ENCODE assay signal across 1 cellular context in genomic region chr5:55994998-55995914, GRCh38.
A peak's percentile ranks its signal among the peaks of the same experiment; 100 is the strongest.
TF ChIP-seq lines count a peak whose summit lies in the region.

No MANE protein-coding gene starts in this region.

TF ChIP-seq in HepG2, 621 proteins besides CTCF, POLR2A, EP300 and RAD21 (continued from another document and continues in another):
- TF ChIP-seq HNF4G (IDR thresholded peaks at IDR 0.05; ENCODE audit: borderline replicate concordance, low read depth, low read length) (no peak; the same call in 1 of the 2 replicates), HNF4G (CRISPR knock-in tag; IDR thresholded peaks at IDR 0.05; ENCODE audit: borderline replicate concordance, low read depth) (no peak; the same call in 1 of the 2 replicates), IKZF4 (CRISPR knock-in tag; IDR thresholded peaks at IDR 0.05; ENCODE audit: borderline replicate concordance, low read depth, not compliant biosample characterization) (no peak), KAT8 (CRISPR knock-in tag; IDR thresholded peaks at IDR 0.05) (0 out of 2 replicates have a peak, but pooled peaks have one; percentile 50), ZNF33A (CRISPR knock-in tag; IDR thresholded peaks at IDR 0.05; ENCODE audit: borderline replicate concordance) (no peak), MXD3 (CRISPR knock-in tag; IDR thresholded peaks at IDR 0.05) (peak; percentile 22; the same call in 1 of the 2 replicates), ZNF749 (CRISPR knock-in tag; IDR thresholded peaks at IDR 0.05; ENCODE audit: borderline replicate concordance) (no peak), ADNP (CRISPR knock-in tag; IDR thresholded peaks at IDR 0.05) (no peak), SNAPC2 (CRISPR knock-in tag; IDR thresholded peaks at IDR 0.05) (peak; percentile 11; the same call in 1 of the 2 replicates), TMF1 (CRISPR knock-in tag; IDR thresholded peaks at IDR 0.05; ENCODE audit: low read depth) (no peak), MAF1 (CRISPR knock-in tag; IDR thresholded peaks at IDR 0.05; ENCODE audit: borderline replicate concordance) (no peak), NRL (CRISPR knock-in tag; IDR thresholded peaks at IDR 0.05; ENCODE audit: borderline replicate concordance) (peak; percentile 79; the same call in 1 of the 2 replicates), ZNF674 (CRISPR knock-in tag; IDR thresholded peaks at IDR 0.05; ENCODE audit: low read depth) (no peak), NR2F1 (CRISPR knock-in tag; IDR thresholded peaks at IDR 0.05) (peak; percentile 45 to 73; a peak in 2 of 4 replicates), FOXO4 (CRISPR knock-in tag; conservative IDR thresholded peaks at IDR 0.05) (no peak), RFX1 (IDR thresholded peaks at IDR 0.05) (no peak), HIVEP1 (CRISPR knock-in tag; IDR thresholded peaks at IDR 0.05) (peak; percentile 95), E2F2 (CRISPR knock-in tag; IDR thresholded peaks at IDR 0.05; ENCODE audit: borderline replicate concordance) (no peak), ZNF230 (CRISPR knock-in tag; IDR thresholded peaks at IDR 0.05) (peak; percentile 67; the same call in 1 of the 2 replicates), ZNF136 (CRISPR knock-in tag; IDR thresholded peaks at IDR 0.05; ENCODE audit: low read depth) (no peak), ZNF777 (CRISPR knock-in tag; IDR thresholded peaks at IDR 0.05) (no peak), MTA1 (CRISPR knock-in tag; IDR thresholded peaks at IDR 0.05; ENCODE audit: borderline replicate concordance) (peak; percentile 93), ZNF589 (CRISPR knock-in tag; conservative IDR thresholded peaks at IDR 0.05) (peak; percentile 46; the same call in 1 of the 2 replicates), HCFC1 (IDR thresholded peaks at IDR 0.05; ENCODE audit: low read depth, low read length) (no peak), SKIL (CRISPR knock-in tag; IDR thresholded peaks at IDR 0.05; ENCODE audit: borderline replicate concordance) (peak; percentile 85), ZNF878 (CRISPR knock-in tag; IDR thresholded peaks at IDR 0.05) (peak; percentile 67; the same call in 1 of the 2 replicates), PBX3 (CRISPR knock-in tag; IDR thresholded peaks at IDR 0.05; ENCODE audit: borderline replicate concordance) (no peak), RARA (CRISPR knock-in tag; IDR thresholded peaks at IDR 0.05) (peak; percentile 94), MXI1 (IDR thresholded peaks at IDR 0.05; ENCODE audit: borderline replicate concordance, low read depth, low read length) (no peak), ZNF746 (CRISPR knock-in tag; IDR thresholded peaks at IDR 0.05) (peak; percentile 79; the same call in 1 of the 2 replicates), GATAD1 (CRISPR knock-in tag; IDR thresholded peaks at IDR 0.05) (no peak; the same call in 1 of the 2 replicates), THAP11 (CRISPR knock-in tag; IDR thresholded peaks at IDR 0.05) (peak; percentile 64), SCMH1 (CRISPR knock-in tag; IDR thresholded peaks at IDR 0.05; ENCODE audit: borderline replicate concordance) (no peak), SALL1 (CRISPR knock-in tag; IDR thresholded peaks at IDR 0.05) (peak; percentile 63), SRF (IDR thresholded peaks at IDR 0.05; ENCODE audit: low read depth, low read length) (no peak), ZSCAN25 (CRISPR knock-in tag; IDR thresholded peaks at IDR 0.05) (peak; percentile 40; the same call in 1 of the 2 replicates), ARID4A (CRISPR knock-in tag; IDR thresholded peaks at IDR 0.05; ENCODE audit: borderline replicate concordance) (peak; percentile 77; the same call in 1 of the 2 replicates), ZNF543 (CRISPR knock-in tag; IDR thresholded peaks at IDR 0.05) (peak; percentile 76; the same call in 1 of the 2 replicates), NAIF1 (CRISPR knock-in tag; IDR thresholded peaks at IDR 0.05; ENCODE audit: borderline replicate concordance) (peak; percentile 94), ZNF317 (CRISPR knock-in tag; IDR thresholded peaks at IDR 0.05) (peak; percentile 85), RBM22 (optimal IDR thresholded peaks at IDR 0.05; ENCODE audit: low read length) (no peak), HMGA1 (CRISPR knock-in tag; conservative IDR thresholded peaks at IDR 0.05) (no peak), SMAD9 (CRISPR knock-in tag; IDR thresholded peaks at IDR 0.05) (no peak), GZF1 (CRISPR knock-in tag; IDR thresholded peaks at IDR 0.05) (peak; percentile 55; the same call in 1 of the 2 replicates), NPAS2 (CRISPR knock-in tag; IDR thresholded peaks at IDR 0.05; ENCODE audit: borderline replicate concordance) (no peak)
- TF ChIP-seq, protein P1, sequence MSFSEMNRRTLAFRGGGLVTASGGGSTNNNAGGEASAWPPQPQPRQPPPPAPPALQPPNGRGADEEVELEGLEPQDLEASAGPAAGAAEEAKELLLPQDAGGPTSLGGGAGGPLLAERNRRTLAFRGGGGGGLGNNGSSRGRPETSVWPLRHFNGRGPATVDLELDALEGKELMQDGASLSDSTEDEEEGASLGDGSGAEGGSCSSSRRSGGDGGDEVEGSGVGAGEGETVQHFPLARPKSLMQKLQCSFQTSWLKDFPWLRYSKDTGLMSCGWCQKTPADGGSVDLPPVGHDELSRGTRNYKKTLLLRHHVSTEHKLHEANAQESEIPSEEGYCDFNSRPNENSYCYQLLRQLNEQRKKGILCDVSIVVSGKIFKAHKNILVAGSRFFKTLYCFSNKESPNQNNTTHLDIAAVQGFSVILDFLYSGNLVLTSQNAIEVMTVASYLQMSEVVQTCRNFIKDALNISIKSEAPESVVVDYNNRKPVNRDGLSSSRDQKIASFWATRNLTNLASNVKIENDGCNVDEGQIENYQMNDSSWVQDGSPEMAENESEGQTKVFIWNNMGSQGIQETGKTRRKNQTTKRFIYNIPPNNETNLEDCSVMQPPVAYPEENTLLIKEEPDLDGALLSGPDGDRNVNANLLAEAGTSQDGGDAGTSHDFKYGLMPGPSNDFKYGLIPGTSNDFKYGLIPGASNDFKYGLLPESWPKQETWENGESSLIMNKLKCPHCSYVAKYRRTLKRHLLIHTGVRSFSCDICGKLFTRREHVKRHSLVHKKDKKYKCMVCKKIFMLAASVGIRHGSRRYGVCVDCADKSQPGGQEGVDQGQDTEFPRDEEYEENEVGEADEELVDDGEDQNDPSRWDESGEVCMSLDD (CRISPR knock-in tag; IDR thresholded peaks at IDR 0.05; ENCODE audit: borderline replicate concordance): no peak
- TF ChIP-seq, protein P2, sequence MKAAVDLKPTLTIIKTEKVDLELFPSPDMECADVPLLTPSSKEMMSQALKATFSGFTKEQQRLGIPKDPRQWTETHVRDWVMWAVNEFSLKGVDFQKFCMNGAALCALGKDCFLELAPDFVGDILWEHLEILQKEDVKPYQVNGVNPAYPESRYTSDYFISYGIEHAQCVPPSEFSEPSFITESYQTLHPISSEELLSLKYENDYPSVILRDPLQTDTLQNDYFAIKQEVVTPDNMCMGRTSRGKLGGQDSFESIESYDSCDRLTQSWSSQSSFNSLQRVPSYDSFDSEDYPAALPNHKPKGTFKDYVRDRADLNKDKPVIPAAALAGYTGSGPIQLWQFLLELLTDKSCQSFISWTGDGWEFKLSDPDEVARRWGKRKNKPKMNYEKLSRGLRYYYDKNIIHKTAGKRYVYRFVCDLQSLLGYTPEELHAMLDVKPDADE (CRISPR knock-in tag; IDR thresholded peaks at IDR 0.05): no peak
- TF ChIP-seq, protein P3, sequence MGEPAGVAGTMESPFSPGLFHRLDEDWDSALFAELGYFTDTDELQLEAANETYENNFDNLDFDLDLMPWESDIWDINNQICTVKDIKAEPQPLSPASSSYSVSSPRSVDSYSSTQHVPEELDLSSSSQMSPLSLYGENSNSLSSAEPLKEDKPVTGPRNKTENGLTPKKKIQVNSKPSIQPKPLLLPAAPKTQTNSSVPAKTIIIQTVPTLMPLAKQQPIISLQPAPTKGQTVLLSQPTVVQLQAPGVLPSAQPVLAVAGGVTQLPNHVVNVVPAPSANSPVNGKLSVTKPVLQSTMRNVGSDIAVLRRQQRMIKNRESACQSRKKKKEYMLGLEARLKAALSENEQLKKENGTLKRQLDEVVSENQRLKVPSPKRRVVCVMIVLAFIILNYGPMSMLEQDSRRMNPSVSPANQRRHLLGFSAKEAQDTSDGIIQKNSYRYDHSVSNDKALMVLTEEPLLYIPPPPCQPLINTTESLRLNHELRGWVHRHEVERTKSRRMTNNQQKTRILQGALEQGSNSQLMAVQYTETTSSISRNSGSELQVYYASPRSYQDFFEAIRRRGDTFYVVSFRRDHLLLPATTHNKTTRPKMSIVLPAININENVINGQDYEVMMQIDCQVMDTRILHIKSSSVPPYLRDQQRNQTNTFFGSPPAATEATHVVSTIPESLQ (CRISPR knock-in tag; conservative IDR thresholded peaks at IDR 0.05): no peak
